ENCODE assay signal across 1 cellular context in the genomic region with DNA sequence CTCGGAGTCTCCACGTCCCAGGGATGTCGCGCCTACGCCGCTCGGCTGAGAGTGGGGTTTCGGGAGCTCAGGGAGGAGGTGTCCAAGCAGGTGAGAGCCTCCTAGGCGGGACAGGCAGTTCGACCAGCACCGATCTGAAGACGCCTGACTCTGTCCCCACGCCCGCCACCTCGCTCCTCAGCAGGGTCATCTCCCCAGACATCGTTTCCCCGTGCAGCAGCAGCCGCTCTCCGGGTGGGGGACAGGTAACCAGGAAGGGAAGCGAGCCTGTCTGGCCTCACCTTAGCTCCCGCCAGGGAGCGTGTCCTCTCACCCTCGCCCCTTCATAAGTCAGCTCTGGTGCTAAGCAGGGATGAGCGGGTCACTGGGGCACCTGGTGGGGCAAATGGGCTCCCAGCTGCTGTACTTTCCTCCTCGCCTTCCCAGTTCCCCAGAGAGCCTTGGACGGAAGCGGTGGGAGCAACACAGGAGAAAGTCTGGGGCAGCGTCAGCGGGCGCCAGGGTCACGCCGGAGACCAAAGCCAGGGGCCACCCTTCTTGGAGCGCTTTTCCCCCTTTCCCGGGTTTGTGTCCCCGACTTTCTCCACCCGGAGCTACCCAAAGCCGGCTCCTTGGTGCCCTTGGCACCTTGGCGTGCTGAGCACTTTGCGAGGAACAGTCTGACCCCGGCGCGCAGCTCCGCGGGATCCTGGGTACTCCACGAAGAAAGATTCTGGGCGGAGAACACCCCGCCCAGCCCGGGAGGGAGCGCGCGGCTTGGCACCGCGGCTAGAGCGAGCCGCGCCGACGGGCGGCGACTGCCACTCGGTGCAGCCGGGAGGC.
TF ChIP-seq lines count a peak whose summit lies in the region.

No MANE protein-coding gene starts in this region.

TF ChIP-seq in SK-N-SH treated with all-trans-retinoic acid at 6 μM for 48 hours, 23 proteins besides CTCF, POLR2A, EP300 and RAD21 (continued from another document):
- no peak for TF ChIP-seq ARNTL (CRISPR knock-in tag; IDR thresholded peaks at IDR 0.05; ENCODE audit: borderline replicate concordance, low read depth)
- TF ChIP-seq ZNF8 (CRISPR knock-in tag; IDR thresholded peaks at IDR 0.05): no peak
- TF ChIP-seq TOX (CRISPR knock-in tag; IDR thresholded peaks at IDR 0.05; ENCODE audit: borderline replicate concordance): no peak
- TF ChIP-seq POU6F1 (CRISPR knock-in tag; IDR thresholded peaks at IDR 0.05; ENCODE audit: borderline replicate concordance, low read depth): no peak
- no peak for TF ChIP-seq ZFP3 (CRISPR knock-in tag; IDR thresholded peaks at IDR 0.05)
- no peak for TF ChIP-seq ESRRG (CRISPR knock-in tag; IDR thresholded peaks at IDR 0.05)
- TF ChIP-seq ISL1 (CRISPR knock-in tag; IDR thresholded peaks at IDR 0.05): no peak
- TF ChIP-seq, protein P1, sequence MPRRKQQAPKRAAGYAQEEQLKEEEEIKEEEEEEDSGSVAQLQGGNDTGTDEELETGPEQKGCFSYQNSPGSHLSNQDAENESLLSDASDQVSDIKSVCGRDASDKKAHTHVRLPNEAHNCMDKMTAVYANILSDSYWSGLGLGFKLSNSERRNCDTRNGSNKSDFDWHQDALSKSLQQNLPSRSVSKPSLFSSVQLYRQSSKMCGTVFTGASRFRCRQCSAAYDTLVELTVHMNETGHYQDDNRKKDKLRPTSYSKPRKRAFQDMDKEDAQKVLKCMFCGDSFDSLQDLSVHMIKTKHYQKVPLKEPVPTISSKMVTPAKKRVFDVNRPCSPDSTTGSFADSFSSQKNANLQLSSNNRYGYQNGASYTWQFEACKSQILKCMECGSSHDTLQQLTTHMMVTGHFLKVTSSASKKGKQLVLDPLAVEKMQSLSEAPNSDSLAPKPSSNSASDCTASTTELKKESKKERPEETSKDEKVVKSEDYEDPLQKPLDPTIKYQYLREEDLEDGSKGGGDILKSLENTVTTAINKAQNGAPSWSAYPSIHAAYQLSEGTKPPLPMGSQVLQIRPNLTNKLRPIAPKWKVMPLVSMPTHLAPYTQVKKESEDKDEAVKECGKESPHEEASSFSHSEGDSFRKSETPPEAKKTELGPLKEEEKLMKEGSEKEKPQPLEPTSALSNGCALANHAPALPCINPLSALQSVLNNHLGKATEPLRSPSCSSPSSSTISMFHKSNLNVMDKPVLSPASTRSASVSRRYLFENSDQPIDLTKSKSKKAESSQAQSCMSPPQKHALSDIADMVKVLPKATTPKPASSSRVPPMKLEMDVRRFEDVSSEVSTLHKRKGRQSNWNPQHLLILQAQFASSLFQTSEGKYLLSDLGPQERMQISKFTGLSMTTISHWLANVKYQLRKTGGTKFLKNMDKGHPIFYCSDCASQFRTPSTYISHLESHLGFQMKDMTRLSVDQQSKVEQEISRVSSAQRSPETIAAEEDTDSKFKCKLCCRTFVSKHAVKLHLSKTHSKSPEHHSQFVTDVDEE (CRISPR knock-in tag; IDR thresholded peaks at IDR 0.05): no peak
- no peak for TF ChIP-seq RARB (CRISPR knock-in tag; IDR thresholded peaks at IDR 0.05)
- no peak for TF ChIP-seq ZNF70 (CRISPR knock-in tag; IDR thresholded peaks at IDR 0.05)
- TF ChIP-seq BACH2 (CRISPR knock-in tag; IDR thresholded peaks at IDR 0.05; ENCODE audit: borderline replicate concordance): no peak
